In the genomic region with DNA sequence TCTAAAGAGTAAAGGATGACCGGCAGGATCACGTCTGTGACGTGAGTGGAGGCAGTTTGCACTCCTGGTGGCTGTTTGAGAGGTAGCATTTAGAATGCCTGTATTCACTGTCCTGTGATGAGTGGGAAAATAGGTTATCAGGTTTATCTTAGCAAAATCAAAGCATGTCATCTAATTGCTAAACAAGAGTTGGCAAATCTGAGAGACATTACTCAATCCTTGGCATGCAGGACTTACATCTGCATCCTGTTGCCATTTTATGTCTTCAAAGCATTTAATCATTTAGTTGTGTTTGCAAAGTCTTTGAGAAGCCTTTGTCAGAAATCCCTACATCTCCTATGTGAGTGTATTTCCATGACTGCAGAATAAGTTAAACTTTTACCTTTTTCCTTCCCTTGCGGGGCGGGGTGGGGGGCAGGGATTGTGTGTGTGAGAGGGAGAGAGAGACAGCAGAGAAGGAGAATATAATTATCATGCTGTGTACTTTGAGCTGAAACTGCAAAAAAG, we compare ENCODE assay signal across 17 cellular contexts. TPM values are rescaled to one million over a fixed set of nuclear protein-coding genes. Genes with fewer than 3 reads are reported as not detected.
DNase-seq lines count a peak whose midpoint lies in the region; ATAC-seq and TF ChIP-seq lines count a peak whose summit lies in the region.
"Had no signal": no experiment of that assay in that cellular context is flagged by ENCODE, and none has a peak within 500 bp of the region (broad histone marks: within the 10 kb centered on the region; RNA-seq: fewer than 3 reads in every experiment).

No MANE protein-coding gene starts in this region.

- H3K9me3 ChIP-seq in endodermal cell (ENCODE audit: control insufficient read depth, low read length): no peaks in the 10 kb centered on the region
- H3K9me3 ChIP-seq in right lobe of liver: no peaks in the 10 kb centered on the region
- H3K9me3 ChIP-seq: esophagus squamous epithelium, mucosa of descending colon, Peyer's patch had no signal

- H3K4me1 Mint-ChIP-seq in HFFc6 (ENCODE audit: low read depth) (peaks cover 29% of the 10 kb centered on the region), endodermal cell (no peaks in the 10 kb centered on the region)
- H3K4me1 Mint-ChIP-seq in activated CD4-positive, alpha-beta T cell treated with anti-CD3 and anti-CD28 coated beads, Interleukin-2, amount 10 ng/mL, durations not matched to agents 7 days and 5 days: peaks cover 21% of the 10 kb centered on the region
- H3K4me1 Mint-ChIP-seq in activated CD4-positive, alpha-beta memory T cell treated with anti-CD3 and anti-CD28 coated beads, Interleukin-2, amount 10 ng/mL, durations not matched to agents 7 days and 5 days: peaks cover 20% of the 10 kb centered on the region

- H3K27ac ChIP-seq in endodermal cell (ENCODE audit: low read depth, low read length) (no peak overlapping the region), right lobe of liver (peak overlapping the region; percentile 85 to 96 (median 89))
- H3K27ac ChIP-seq: Peyer's patch had no signal

- WGBS in endodermal cell (ENCODE audit: insufficient coverage in 1 of 2, insufficient read length in 1 of 2), 2 experiments: 95% methylated on average over 4 of the region's 5 CpGs; no CpG with 5 or more reads in 1 of the 2 experiments
- WGBS in right lobe of liver (ENCODE audit: insufficient coverage, low coverage, low lambda C conversion rate, missing lambda C conversion rate): 19% methylated on average over 5 of the region's 5 CpGs

- intact Hi-C loops in right lobe of liver (cut with DNase I): no loop called here

- H3K27ac Mint-ChIP-seq in HFFc6 (no peak overlapping the region), endodermal cell (no peak overlapping the region)
- H3K27ac Mint-ChIP-seq in activated CD4-positive, alpha-beta T cell treated with anti-CD3 and anti-CD28 coated beads, Interleukin-2, amount 10 ng/mL, durations not matched to agents 7 days and 5 days: no peak overlapping the region
- H3K27ac Mint-ChIP-seq in activated CD4-positive, alpha-beta memory T cell treated with anti-CD3 and anti-CD28 coated beads, Interleukin-2, amount 10 ng/mL, durations not matched to agents 7 days and 5 days: no peak overlapping the region

- H3K27me3 Mint-ChIP-seq in HFFc6 (ENCODE audit: insufficient read depth) (peaks cover 4% of the 10 kb centered on the region; the same call in 1 of the 2 replicates), endodermal cell (ENCODE audit: insufficient read depth) (no peaks in the 10 kb centered on the region)
- H3K27me3 Mint-ChIP-seq in activated CD4-positive, alpha-beta T cell treated with anti-CD3 and anti-CD28 coated beads, Interleukin-2, amount 10 ng/mL, durations not matched to agents 7 days and 5 days: no peaks in the 10 kb centered on the region
- H3K27me3 Mint-ChIP-seq in activated CD4-positive, alpha-beta memory T cell treated with anti-CD3 and anti-CD28 coated beads, Interleukin-2, amount 10 ng/mL, durations not matched to agents 7 days and 5 days: no peaks in the 10 kb centered on the region

- CTCF ChIA-PET in activated CD4-positive, alpha-beta T cell treated with anti-CD3 and anti-CD28 coated beads, Interleukin-2, amount 10 ng/mL, durations not matched to agents 7 days and 5 days (lab: Charles Lee): no interaction called here
- CTCF ChIA-PET in activated CD4-positive, alpha-beta memory T cell treated with anti-CD3 and anti-CD28 coated beads, Interleukin-2, amount 10 ng/mL, durations not matched to agents 7 days and 5 days (lab: Charles Lee): interaction anchor here (1.0 kb wide), 1 partner anchor 18 kb away, joined by 3 read pairs; no protein-coding TSS in a partner anchor

- peaks cover 24% of the 10 kb centered on the region for H3K36me3 Mint-ChIP-seq in HFFc6 (ENCODE audit: low read depth)
- peaks cover 61% of the 10 kb centered on the region for H3K36me3 Mint-ChIP-seq in endodermal cell (ENCODE audit: low read depth)
- H3K36me3 Mint-ChIP-seq in activated CD4-positive, alpha-beta T cell treated with anti-CD3 and anti-CD28 coated beads, Interleukin-2, amount 10 ng/mL, durations not matched to agents 7 days and 5 days (ENCODE audit: low read depth): peaks cover 56% of the 10 kb centered on the region
- H3K36me3 Mint-ChIP-seq in activated CD4-positive, alpha-beta memory T cell treated with anti-CD3 and anti-CD28 coated beads, Interleukin-2, amount 10 ng/mL, durations not matched to agents 7 days and 5 days (ENCODE audit: low read depth): peaks cover 59% of the 10 kb centered on the region

- H3K36me3 ChIP-seq in endodermal cell (ENCODE audit: control insufficient read depth, insufficient read depth, low read length): peaks cover 82% of the 10 kb centered on the region
- peaks cover 0 to 28% (median 8%) of the 10 kb centered on the region in 4 donors for H3K36me3 ChIP-seq in right lobe of liver

- POLR2A ChIA-PET in activated CD4-positive, alpha-beta T cell treated with anti-CD3 and anti-CD28 coated beads, Interleukin-2, amount 10 ng/mL, durations not matched to agents 7 days and 5 days (lab: Charles Lee): no interaction called here
- POLR2A ChIA-PET in activated CD4-positive, alpha-beta memory T cell treated with anti-CD3 and anti-CD28 coated beads, Interleukin-2, amount 10 ng/mL, durations not matched to agents 7 days and 5 days (lab: Charles Lee): no interaction called here

- H3K27me3 ChIP-seq in endodermal cell (ENCODE audit: control insufficient read depth, insufficient read depth, low read length, poor library complexity, severe bottlenecking) (no peaks in the 10 kb centered on the region), right lobe of liver (no peaks in the 10 kb centered on the region)
- H3K27me3 ChIP-seq: esophagus squamous epithelium, Peyer's patch had no signal

- no peaks in the 10 kb centered on the region for H3K9me3 Mint-ChIP-seq in HFFc6
- H3K9me3 Mint-ChIP-seq in endodermal cell: no peaks in the 10 kb centered on the region
- no peaks in the 10 kb centered on the region for H3K9me3 Mint-ChIP-seq in activated CD4-positive, alpha-beta T cell treated with anti-CD3 and anti-CD28 coated beads, Interleukin-2, amount 10 ng/mL, durations not matched to agents 7 days and 5 days
- H3K9me3 Mint-ChIP-seq in activated CD4-positive, alpha-beta memory T cell treated with anti-CD3 and anti-CD28 coated beads, Interleukin-2, amount 10 ng/mL, durations not matched to agents 7 days and 5 days: no peaks in the 10 kb centered on the region

- TF ChIP-seq POLR2A in right lobe of liver (IDR thresholded peaks at IDR 0.05): peak; percentile 42

- TF ChIP-seq CTCF in AG09319 (IDR thresholded peaks at IDR 0.05; ENCODE audit: low read depth, low read length): peak; percentile 16
- TF ChIP-seq CTCF in HFFc6 (IDR thresholded peaks at IDR 0.05): peak; percentile 40
- peak; percentile 41 for TF ChIP-seq CTCF in endodermal cell (conservative IDR thresholded peaks at IDR 0.05)
- TF ChIP-seq CTCF in right lobe of liver (IDR thresholded peaks at IDR 0.05): peak; percentile 34 to 63 (median 43)

- no peak overlapping the region for H3K9ac ChIP-seq in endodermal cell (ENCODE audit: extremely low read depth, low read length, poor library complexity, severe bottlenecking)

- no peak overlapping the region for H3K4me3 ChIP-seq in endodermal cell (ENCODE audit: low read length)
- no peak overlapping the region for H3K4me3 ChIP-seq in right lobe of liver
- H3K4me3 ChIP-seq: esophagus squamous epithelium, mucosa of descending colon, Peyer's patch had no signal

- DNase-seq in AG09319 (ENCODE audit: extremely low read depth, low read depth) (peak; percentile 61), HFFc6 (peak; percentile 44), endodermal cell (no peak), right lobe of liver (peak in 1 of 3 donors; percentile 64), HK-2 (ENCODE audit: unreplicated experiment) (no peak), T-helper 9 cell (no peak)
- DNase-seq in activated CD4-positive, alpha-beta T cell treated with anti-CD3 and anti-CD28 coated beads, Interleukin-2, amount 10 ng/mL, durations not matched to agents 7 days and 5 days: no peak
- DNase-seq in activated CD4-positive, alpha-beta memory T cell treated with anti-CD3 and anti-CD28 coated beads, Interleukin-2, amount 10 ng/mL, durations not matched to agents 7 days and 5 days: no peak
- DNase-seq: activated T-cell treated with anti-CD3 and anti-CD28 coated beads, Interleukin-2, amount 50 U/mL, for 1 hour; amniotic stem cell; DMS53; esophagus squamous epithelium; mucosa of descending colon; NCI-H1105; NCI-H345 had no signal

- no peak overlapping the region for H3K4me3 Mint-ChIP-seq in HFFc6
- H3K4me3 Mint-ChIP-seq in endodermal cell: no peak overlapping the region
- H3K4me3 Mint-ChIP-seq in activated CD4-positive, alpha-beta T cell treated with anti-CD3 and anti-CD28 coated beads, Interleukin-2, amount 10 ng/mL, durations not matched to agents 7 days and 5 days: no peak overlapping the region
- H3K4me3 Mint-ChIP-seq in activated CD4-positive, alpha-beta memory T cell treated with anti-CD3 and anti-CD28 coated beads, Interleukin-2, amount 10 ng/mL, durations not matched to agents 7 days and 5 days: no peak overlapping the region

- H3K4me1 ChIP-seq in endodermal cell (ENCODE audit: control insufficient read depth, insufficient read depth, low read length): no peaks in the 10 kb centered on the region
- peaks cover 0 to 58% (median 24%) of the 10 kb centered on the region in 4 donors for H3K4me1 ChIP-seq in right lobe of liver

- peak; percentile 67 to 72 (median 70) for ATAC-seq in right lobe of liver
- ATAC-seq: mucosa of descending colon had no signal

RNA-seq across cellular contexts. Expression of a gene that starts 41.4 kb away (rescaled TPM):
- total RNA-seq in HFFc6 (2021; fragmentation: NEBNext Ultra II Directional; extraction: Animal tissue kit (Norgen Biotek cat#: 25700)): under 1 TPM; 0.09 to 0.35 (median 0.12) TPM
- total RNA-seq in endodermal cell (1 to 10 TPM in 1 of 2 donors, under 1 TPM in 1; 1.00 to 2.5 TPM), right lobe of liver (under 1 TPM in 5 of 6 experiments, not detected in 1; 0.46 to 0.84 (median 0.64) TPM)
- 0.32 TPM for polyA plus RNA-seq in endodermal cell (2013, experiment 1 of 2)
- polyA plus RNA-seq in endodermal cell (2013, experiment 2 of 2): 0.41 TPM
- total RNA-seq in activated CD4-positive, alpha-beta T cell treated with anti-CD3 and anti-CD28 coated beads, Interleukin-2, amount 10 ng/mL, durations not matched to agents 7 days and 5 days: under 1 TPM; 0.87 to 0.94 TPM
- total RNA-seq in activated CD4-positive, alpha-beta memory T cell treated with anti-CD3 and anti-CD28 coated beads, Interleukin-2, amount 10 ng/mL, durations not matched to agents 7 days and 5 days: under 1 TPM; 0.60 to 0.65 TPM
- total RNA-seq: HT1080 had no signal

Comparison
In these comparisons a context has a peak if more than half of its experiments do, and no peak if none do; other contexts are left out.
1. DNase-seq: peak in AG09319 (single experiment) and HFFc6 (single experiment); none in endodermal cell (single experiment), HK-2 (single experiment), activated CD4-positive, alpha-beta T cell treated with anti-CD3 and anti-CD28 coated beads, Interleukin-2, amount 10 ng/mL, durations not matched to agents 7 days and 5 days (single experiment), activated CD4-positive, alpha-beta memory T cell treated with anti-CD3 and anti-CD28 coated beads, Interleukin-2, amount 10 ng/mL, durations not matched to agents 7 days and 5 days (single experiment) and T-helper 9 cell (single experiment).
2. Peak in every context shown above with its lines, with median percentiles within 50 percentile points of each other: CTCF ChIP-seq.